ENCODE assay signal across 34 cellular contexts in genomic region chr17:53234138-53234537, GRCh38.
"Had no signal": no experiment of that assay in that cellular context is flagged by ENCODE, and none has a peak within 500 bp of the region (broad histone marks: within the 10 kb centered on the region; RNA-seq: fewer than 3 reads in every experiment).

No MANE protein-coding gene starts in this region.

- DNase-seq: Karpas-422, Kasumi-1, MG63, MM.1S, MV-4-11, NCI-H1048, NCI-H1092, NCI-H1092 treated with DMSO at 0.1 percent for 48 hours, NCI-H1105, NCI-H1105 treated with DMSO at 0.1 percent for 48 hours, NCI-H1417, NCI-H1417 treated with DMSO at 0.1 percent for 48 hours, NCI-H1436, NCI-H1436 treated with DMSO at 0.1 percent for 48 hours, NCI-H146, NCI-H1694, NCI-H1694 treated with DMSO at 0.1 percent for 48 hours, NCI-H187, NCI-H187 treated with DMSO at 0.1 percent for 48 hours, NCI-H1930, NCI-H2029, NCI-H2029 treated with DMSO at 0.1 percent for 48 hours, NCI-H2081, NCI-H2081 treated with DMSO at 0.1 percent for 48 hours, NCI-H2107, NCI-H2171, NCI-H2171 treated with DMSO at 0.1 percent for 48 hours, NCI-H2227 treated with DMSO at 0.1 percent for 48 hours, NCI-H226, NCI-H345, NCI-H446, NCI-H446 treated with DMSO at 0.1 percent for 48 hours, NCI-H510A had no signal

- H3K36me3 ChIP-seq: MG63 had no signal

- H3K4me3 ChIP-seq: MG63 had no signal

- H3K27ac ChIP-seq: KMS-11 had no signal

- H3K9me3 ChIP-seq: MG63 had no signal

- H3K4me2 ChIP-seq: KMS-11 had no signal

- H3K27me3 ChIP-seq: MG63 had no signal

- H3K9ac ChIP-seq: KMS-11 had no signal
